10 cellular contexts compared by ENCODE assay signal in the genomic region with DNA sequence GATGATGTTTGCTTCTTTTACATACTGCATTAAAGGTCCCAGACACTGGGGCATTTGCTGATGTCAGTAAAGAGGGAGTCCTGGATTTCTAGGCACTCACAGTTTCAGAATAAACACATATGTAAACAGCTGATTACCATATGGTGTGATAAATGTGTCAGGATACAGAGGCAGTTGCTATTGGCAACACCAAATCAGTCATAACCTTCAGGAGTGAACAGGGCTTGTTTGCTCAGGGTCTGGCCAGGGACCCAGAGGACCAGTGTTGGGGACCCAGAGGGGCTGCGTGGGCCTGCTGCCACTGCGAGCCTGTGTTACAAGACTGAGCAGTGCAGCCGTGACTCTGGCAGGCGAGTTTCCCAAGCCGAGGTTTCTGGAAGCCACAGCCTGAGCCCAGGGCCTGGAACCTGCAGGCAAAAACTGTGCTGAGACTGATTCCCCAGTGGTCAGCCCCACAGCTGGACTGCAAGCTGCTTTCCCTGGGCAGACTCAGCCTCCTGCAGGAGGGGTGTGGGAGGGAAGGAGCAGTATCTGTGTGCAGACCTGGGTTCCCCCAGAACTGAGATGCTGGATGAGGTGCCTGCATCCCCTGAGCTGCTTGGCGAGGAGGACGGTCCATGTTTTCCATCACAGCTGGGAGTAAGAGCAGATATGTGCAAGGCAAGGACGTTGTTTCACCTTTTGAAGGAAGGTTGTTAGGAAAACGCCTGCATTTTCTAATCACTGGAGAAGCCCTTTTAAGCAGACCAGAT. TPM values are rescaled to one million over a fixed set of nuclear protein-coding genes. Genes with fewer than 3 reads are reported as not detected.
DNase-seq lines count a peak whose midpoint lies in the region; ATAC-seq and TF ChIP-seq lines count a peak whose summit lies in the region.
"Had no signal": no experiment of that assay in that cellular context is flagged by ENCODE, and none has a peak within 500 bp of the region (broad histone marks: within the 10 kb centered on the region; RNA-seq: fewer than 3 reads in every experiment).

No MANE protein-coding gene starts in this region.

- H3K27ac ChIP-seq in body of pancreas (no peak overlapping the region), smooth muscle cell (ENCODE audit: low read depth) (peak overlapping the region; percentile 31), GM23338 (ENCODE audit: low read depth) (no peak overlapping the region)
- no peak overlapping the region for H3K27ac ChIP-seq in CD8-positive, alpha-beta memory T cell (ENCODE audit: low read depth, low read length)

- H3K9me3 Mint-ChIP-seq in GM23338: no peaks in the 10 kb centered on the region
- no peaks in the 10 kb centered on the region for H3K9me3 Mint-ChIP-seq in CD8-positive, alpha-beta memory T cell

- WGBS in body of pancreas, 2 donors: 51 to 58% methylated on average over 5 to 9 of the region's 9 CpGs
- 78% methylated on average over 9 of the region's 9 CpGs for WGBS in smooth muscle cell (ENCODE audit: low lambda C conversion rate)

- no peak overlapping the region for H3K27ac Mint-ChIP-seq in GM23338
- H3K27ac Mint-ChIP-seq in CD8-positive, alpha-beta memory T cell: no peak overlapping the region

- H3K4me3 ChIP-seq in body of pancreas (no peak overlapping the region), smooth muscle cell (no peak overlapping the region), GM23338 (no peak overlapping the region)
- H3K4me3 ChIP-seq in CD8-positive, alpha-beta memory T cell (ENCODE audit: low read length): no peak overlapping the region

- H3K27me3 ChIP-seq in body of pancreas (no peaks in the 10 kb centered on the region), smooth muscle cell (ENCODE audit: low read depth) (no peaks in the 10 kb centered on the region), GM23338 (ENCODE audit: insufficient read depth) (no peaks in the 10 kb centered on the region)
- H3K27me3 ChIP-seq in CD8-positive, alpha-beta memory T cell (ENCODE audit: insufficient read depth, low read length, poor library complexity, severe bottlenecking): no peaks in the 10 kb centered on the region

- H3K4me1 Mint-ChIP-seq in GM23338: peaks cover 76% of the 10 kb centered on the region
- no peaks in the 10 kb centered on the region for H3K4me1 Mint-ChIP-seq in CD8-positive, alpha-beta memory T cell

- H3K9me3 ChIP-seq in body of pancreas (no peaks in the 10 kb centered on the region), smooth muscle cell (replicated peaks; ENCODE audit: low read depth) (no peaks in the 10 kb centered on the region)
- no peaks in the 10 kb centered on the region for H3K9me3 ChIP-seq in CD8-positive, alpha-beta memory T cell (ENCODE audit: low read length)

- H3K79me2 ChIP-seq in smooth muscle cell (ENCODE audit: low read depth) (peaks cover 52% of the 10 kb centered on the region), GM23338 (replicated peaks; ENCODE audit: insufficient read depth) (peaks cover 86% of the 10 kb centered on the region)

- H3F3A ChIP-seq in smooth muscle cell (ENCODE audit: low read depth) (peaks cover 22% of the 10 kb centered on the region), GM23338 (replicated peaks; ENCODE audit: low read depth) (no peaks in the 10 kb centered on the region)

- H4K20me1 ChIP-seq in smooth muscle cell (ENCODE audit: low read depth) (peaks cover 24% of the 10 kb centered on the region), GM23338 (replicated peaks; ENCODE audit: insufficient read depth) (peaks cover 13% of the 10 kb centered on the region)

- H3K4me3 Mint-ChIP-seq in GM23338: no peak overlapping the region; the same call in 2 of the 3 replicates
- no peak overlapping the region for H3K4me3 Mint-ChIP-seq in CD8-positive, alpha-beta memory T cell

- H3K36me3 Mint-ChIP-seq in GM23338 (ENCODE audit: low read depth): no peaks in the 10 kb centered on the region
- peaks cover 0 to 1% (median 0%) of the 10 kb centered on the region in 3 donors for H3K36me3 Mint-ChIP-seq in CD8-positive, alpha-beta memory T cell

- TF ChIP-seq POLR2A in body of pancreas (IDR thresholded peaks at IDR 0.05): no peak

- H3K27me3 Mint-ChIP-seq in GM23338 (ENCODE audit: insufficient read depth, low read depth, poor library complexity): peaks cover 5% of the 10 kb centered on the region
- peaks cover 30 to 61% of the 10 kb centered on the region in 2 donors for H3K27me3 Mint-ChIP-seq in CD8-positive, alpha-beta memory T cell

- intact Hi-C loops in body of pancreas (cut with DNase I) (no loop called here), left cardiac atrium (cut with DNase I) (no loop called here)

- ATAC-seq in body of pancreas: peak; percentile 30
- ATAC-seq in left cardiac atrium: peak; percentile 52 to 67
- no peak; the same call in 2 of the 3 replicates for ATAC-seq in GM23338

- peak overlapping the region; percentile 11 for H3K9ac ChIP-seq in smooth muscle cell (ENCODE audit: low read depth)

- H3K4me1 ChIP-seq in body of pancreas (peaks cover 33% of the 10 kb centered on the region), smooth muscle cell (ENCODE audit: low read depth) (peaks cover 38% of the 10 kb centered on the region), GM23338 (ENCODE audit: insufficient read depth) (peaks cover 17% of the 10 kb centered on the region)
- H3K4me1 ChIP-seq in CD8-positive, alpha-beta memory T cell (ENCODE audit: insufficient read depth, low read length): no peaks in the 10 kb centered on the region

- POLR2A ChIA-PET in CD8-positive, alpha-beta memory T cell (lab: Charles Lee): no interaction called here

- no peaks in the 10 kb centered on the region for H3K9me2 ChIP-seq in GM23338 (ENCODE audit: insufficient read depth)

- H2AFZ ChIP-seq in smooth muscle cell (ENCODE audit: low read depth): no peak overlapping the region
- H2AFZ ChIP-seq in GM23338: no peak overlapping the region

- CTCF ChIA-PET in CD8-positive, alpha-beta memory T cell (lab: Charles Lee): no interaction called here

- H3K36me3 ChIP-seq in body of pancreas (replicated peaks in 1 of 2; ENCODE audit: insufficient read depth in 1 of 2, low read depth in 2 of 2) (no peaks in the 10 kb centered on the region), smooth muscle cell (ENCODE audit: low read depth) (no peaks in the 10 kb centered on the region), GM23338 (ENCODE audit: insufficient read depth) (no peaks in the 10 kb centered on the region)
- H3K36me3 ChIP-seq in CD8-positive, alpha-beta memory T cell (ENCODE audit: insufficient read depth, low read length): no peaks in the 10 kb centered on the region

- TF ChIP-seq CTCF in body of pancreas (IDR thresholded peaks at IDR 0.05) (no peak), smooth muscle cell (IDR thresholded peaks at IDR 0.05; ENCODE audit: borderline replicate concordance, insufficient read depth, poor library complexity, severe bottlenecking) (no peak), GM23338 (conservative IDR thresholded peaks at IDR 0.05; ENCODE audit: low read depth in 2 of 2) (no peak)

- H3K4me2 ChIP-seq in smooth muscle cell (peak overlapping the region; percentile 6), GM23338 (no peak overlapping the region)

- peak; percentile 70 for DNase-seq in LHCN-M2 (ENCODE audit: low read depth)
- peak in 1 of 4 donors; percentile 24 for DNase-seq in body of pancreas
- DNase-seq in left cardiac atrium: no peak
- no peak for DNase-seq in smooth muscle cell (lab: John Stamatoyannopoulos, UW; ENCODE audit: unreplicated experiment)
- DNase-seq in LoVo (ENCODE audit: low spot score): no peak
- DNase-seq in GM23338 (ENCODE audit: low spot score): no peak
- no peak for DNase-seq in CD8-positive, alpha-beta memory T cell
- no peak for DNase-seq in ureter (ENCODE audit: low spot score)
- DNase-seq: activated CD8-positive, alpha-beta memory T cell treated with anti-CD3 and anti-CD28 coated beads, Interleukin-2, amount 50 U/mL, for 48 hours; stimulated activated naive CD4-positive, alpha-beta T cell treated with Interleukin-2 at 50 U/mL for 16 hours had no signal

TF ChIP-seq in GM23338, 12 proteins besides CTCF, POLR2A, EP300 and RAD21 (continues in another document):
- TF ChIP-seq ZNF331 (CRISPR knock-in tag; IDR thresholded peaks at IDR 0.05; ENCODE audit: low read depth) (no peak), REST (IDR thresholded peaks at IDR 0.05; ENCODE audit: unreplicated experiment) (no peak), JUNB (IDR thresholded peaks at IDR 0.05; ENCODE audit: unreplicated experiment) (no peak), NANOG (IDR thresholded peaks at IDR 0.05; ENCODE audit: borderline replicate concordance) (no peak)

RNA-seq across cellular contexts. Expression of gene ASAP2, which starts 23.6 kb away (rescaled TPM):
- total RNA-seq in LHCN-M2 (2014; rRNA removed): 66.1 and 81.7 TPM in 2 replicates
- polyA plus RNA-seq in LHCN-M2 (2012): 39.5 TPM
- total RNA-seq in body of pancreas: 10 to 100 TPM; 12.5 to 23.7 TPM
- total RNA-seq in left cardiac atrium: 10 to 100 TPM; 13.4 to 18.2 TPM
- total RNA-seq in smooth muscle cell: 23.1 and 24.1 TPM in 2 replicates
- polyA plus RNA-seq in smooth muscle cell: 8.8 and 14.4 TPM in 2 replicates
- total RNA-seq in GM23338 (2014; rRNA removed; shearing (Covaris generic)): 15.6 and 16.5 TPM in 2 replicates
- polyA plus RNA-seq in GM23338 (2016; fragmentation: Nextera tagmentation; extraction: Ambion mirVana): 2.6 and 3.2 TPM in 2 replicates
- under 1 TPM; 0.15 to 0.38 TPM for total RNA-seq in CD8-positive, alpha-beta memory T cell
- polyA plus RNA-seq in CD8-positive, alpha-beta memory T cell: not detected
- 42.1 TPM for total RNA-seq in ureter

Comparison
In these comparisons a context has a peak if more than half of its experiments do, and no peak if none do; other contexts are left out.
1. RNA of gene ASAP2, which starts 23.6 kb away (total RNA-seq): 66.1 to 81.7 TPM in LHCN-M2, 42.1 TPM in ureter (single experiment), 12.5 to 23.7 TPM in body of pancreas, 23.1 to 24.1 TPM in smooth muscle cell, 13.4 to 18.2 TPM in left cardiac atrium and 15.6 to 16.5 TPM in GM23338; 0.15 to 0.38 TPM in CD8-positive, alpha-beta memory T cell; every median in the first group is over 4 times any median in the second.